In the genomic region with DNA sequence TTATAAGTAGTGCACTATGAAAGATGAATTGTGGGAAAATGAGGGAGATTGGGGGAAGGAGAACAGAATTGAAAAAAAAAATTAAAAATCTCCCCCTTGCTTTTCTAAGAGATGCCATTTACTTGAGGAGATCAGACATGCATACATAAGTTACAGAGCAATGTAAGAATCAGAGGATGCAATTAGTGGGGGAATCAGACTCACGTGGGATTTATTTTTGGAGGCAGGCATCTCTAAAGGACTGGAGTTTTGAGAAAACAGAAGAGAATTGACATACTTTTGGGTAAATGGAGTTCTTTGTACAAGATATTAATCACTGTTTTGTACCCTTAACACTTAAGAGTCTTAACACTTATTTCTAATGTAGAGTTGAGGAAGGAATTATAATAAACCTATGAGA, we compare ENCODE assay signal across 27 cellular contexts.
"Had no signal": no experiment of that assay in that cellular context is flagged by ENCODE, and none has a peak within 500 bp of the region (broad histone marks: within the 10 kb centered on the region; RNA-seq: fewer than 3 reads in every experiment).

No MANE protein-coding gene starts in this region.

- H3K79me2 ChIP-seq: hepatocyte, parathyroid adenoma had no signal

- H3K4me1 Mint-ChIP-seq: naive B cell; stimulated activated naive B cell treated with anti-CD40 and anti-IgM and Interleukin-4, amounts not matched to agents 10 μg/mL and 1 μg/mL and 100 μg/mL, for 72 hours had no signal

- H3K9ac ChIP-seq: parathyroid adenoma had no signal

- H3K4me2 ChIP-seq: hepatocyte had no signal

- H2AFZ ChIP-seq: hepatocyte, parathyroid adenoma had no signal

- H3K36me3 Mint-ChIP-seq: natural killer cell had no signal

- H3K27ac ChIP-seq: hepatocyte, left ventricle myocardium inferior, parathyroid adenoma, prostate gland, skin epidermis, stomach, testis, thyroid gland, transverse colon, upper lobe of left lung, vagina had no signal

- H3K27me3 Mint-ChIP-seq: naive B cell; stimulated activated naive B cell treated with anti-CD40 and anti-IgM and Interleukin-4, amounts not matched to agents 10 μg/mL and 1 μg/mL and 100 μg/mL, for 72 hours had no signal

- H3K9me3 ChIP-seq: left ventricle myocardium inferior, prostate gland, stomach, testis, thyroid gland, transverse colon, upper lobe of left lung, vagina had no signal

- H3K4me3 Mint-ChIP-seq: mesothelial cell of epicardium; naive B cell; natural killer cell; neural crest cell; stimulated activated naive B cell treated with anti-CD40 and anti-IgM and Interleukin-4, amounts not matched to agents 10 μg/mL and 1 μg/mL and 100 μg/mL, for 72 hours had no signal

- H3K27me3 ChIP-seq: hepatocyte, stomach, testis, thyroid gland, transverse colon, upper lobe of left lung, vagina had no signal

- DNase-seq: islet precursor cell; left ventricle myocardium inferior; mesendoderm; naive B cell; natural killer cell; nucleus accumbens; retina; right cardiac atrium; stimulated activated CD4-positive, alpha-beta T cell treated with anti-CD3 and anti-CD28 coated beads, Interleukin-12 subunit alpha, Interleukin-12 subunit beta, amount 100 ng/mL, for 4 hours; stimulated activated CD4-positive, alpha-beta T cell treated with anti-CD3 and anti-CD28 coated beads, Interleukin-15, amount 100 ng/mL, for 24 hours; stimulated activated CD4-positive, alpha-beta T cell treated with anti-CD3 and anti-CD28 coated beads, Interleukin-2, amount 100 ng/mL, for 24 hours; stimulated activated CD4-positive, alpha-beta T cell treated with anti-CD3 and anti-CD28 coated beads, Interleukin-4, amount 100 ng/mL, for 1 hour; stimulated activated naive B cell treated with anti-CD40 and anti-IgM and Interleukin-4, amounts not matched to agents 10 μg/mL and 1 μg/mL and 100 μg/mL, for 72 hours; stimulated activated naive CD8-positive, alpha-beta T cell treated with anti-CD3 and anti-CD28 coated beads, Interleukin-15, Interleukin-2, amounts not matched to agents 100 U/mL and 50 U/mL, for 24 hours; stomach; testis; thyroid gland; transverse colon; upper lobe of left lung had no signal

- H3K36me3 ChIP-seq: left ventricle myocardium inferior, prostate gland, thyroid gland, transverse colon, upper lobe of left lung, vagina had no signal

- H3K4me1 ChIP-seq: parathyroid adenoma, prostate gland, testis, thyroid gland, upper lobe of left lung, vagina had no signal

- H3K4me3 ChIP-seq: hepatocyte, left ventricle myocardium inferior, lung, prostate gland, skin epidermis, stomach, testis, thyroid gland, transverse colon, upper lobe of left lung, vagina had no signal

- H3K9me3 Mint-ChIP-seq: mesothelial cell of epicardium; naive B cell; natural killer cell; neural crest cell; stimulated activated naive B cell treated with anti-CD40 and anti-IgM and Interleukin-4, amounts not matched to agents 10 μg/mL and 1 μg/mL and 100 μg/mL, for 72 hours had no signal

- H3K27ac Mint-ChIP-seq: mesothelial cell of epicardium; natural killer cell; stimulated activated naive B cell treated with anti-CD40 and anti-IgM and Interleukin-4, amounts not matched to agents 10 μg/mL and 1 μg/mL and 100 μg/mL, for 72 hours had no signal
